Comparison of ENCODE assay signal across 9 cellular contexts in the genomic region with DNA sequence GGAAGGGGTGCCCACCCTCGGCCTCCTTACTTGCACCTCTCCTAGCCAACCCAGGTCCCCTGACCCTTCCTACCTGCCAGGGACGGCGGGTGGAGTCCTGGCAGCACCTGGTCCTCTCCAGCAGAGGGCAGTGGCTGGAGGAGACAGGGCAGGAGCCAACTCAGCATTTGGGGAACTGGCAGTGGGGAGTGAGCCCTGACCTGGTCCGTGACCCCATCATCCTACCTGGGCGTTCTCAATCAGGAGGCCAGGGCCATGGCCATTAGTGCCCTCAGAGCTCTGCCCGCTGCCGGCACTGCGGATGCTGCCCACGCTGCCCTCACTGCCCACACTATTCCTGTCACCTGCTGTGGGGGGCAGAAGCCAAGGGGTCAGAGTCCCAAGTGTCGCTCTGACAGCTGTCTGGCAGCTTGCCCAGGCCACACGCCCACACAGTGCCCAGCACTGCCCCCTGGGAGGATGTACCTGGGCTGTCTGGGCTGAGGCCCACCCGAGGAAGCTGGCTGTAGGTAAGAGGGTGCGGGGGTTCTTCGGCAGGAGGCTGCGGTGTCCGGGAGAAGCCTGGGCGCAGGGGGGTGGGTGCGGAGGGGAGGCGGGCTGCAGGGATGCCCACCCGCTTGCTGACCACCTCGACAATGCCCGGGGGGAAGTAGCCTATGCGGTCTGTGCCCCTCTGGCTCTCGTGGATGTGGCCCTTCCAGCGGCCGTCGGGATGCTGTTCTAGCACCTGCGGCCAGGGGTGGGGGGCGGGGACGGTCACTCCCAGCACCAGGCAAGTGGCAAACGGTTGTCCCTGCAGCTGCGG. TPM values are rescaled to one million over a fixed set of nuclear protein-coding genes. Genes with fewer than 3 reads are reported as not detected.
DNase-seq lines count a peak whose midpoint lies in the region; ATAC-seq and TF ChIP-seq lines count a peak whose summit lies in the region.
"Had no signal": no experiment of that assay in that cellular context is flagged by ENCODE, and none has a peak within 500 bp of the region (broad histone marks: within the 10 kb centered on the region; RNA-seq: fewer than 3 reads in every experiment).

No MANE protein-coding gene starts in this region.

- no peaks in the 10 kb centered on the region for H3K9me2 ChIP-seq in Loucy (replicated peaks; ENCODE audit: low read depth, low read length)

- H3K27me3 ChIP-seq in Loucy (ENCODE audit: insufficient read depth, low read length, poor library complexity, severe bottlenecking) (no peaks in the 10 kb centered on the region), foreskin keratinocyte (no peaks in the 10 kb centered on the region)
- H3K27me3 ChIP-seq: SJCRH30 had no signal

- no peak overlapping the region for H3K4me3 ChIP-seq in Loucy (ENCODE audit: low read length, poor library complexity, severe bottlenecking)
- H3K4me3 ChIP-seq: SJCRH30 had no signal

- peaks cover 4% of the 10 kb centered on the region; the same call in 1 of the 2 replicates for H3K36me3 ChIP-seq in Loucy (ENCODE audit: insufficient read depth, low read length)

- H3K4me1 ChIP-seq in Loucy (ENCODE audit: insufficient read depth, low read length, poor library complexity, severe bottlenecking) (no peaks in the 10 kb centered on the region), foreskin keratinocyte (no peaks in the 10 kb centered on the region)
- H3K4me1 ChIP-seq: SJCRH30 had no signal

- no peaks in the 10 kb centered on the region for H4K20me1 ChIP-seq in Loucy (ENCODE audit: insufficient read depth, low read length, poor library complexity, severe bottlenecking)

- no peak overlapping the region for H3K27ac ChIP-seq in foreskin keratinocyte
- H3K27ac ChIP-seq: SJCRH30 had no signal

- ATAC-seq in foreskin keratinocyte = peak; percentile 47
- ATAC-seq in GM21360 (IDR thresholded peaks at IDR 0.05; ENCODE audit: unreplicated experiment) = no peak
- ATAC-seq in sciatic nerve = no peak

- intact Hi-C loops in sciatic nerve (cut with DNase I) = no loop called here

- H3K79me2 ChIP-seq in Loucy (ENCODE audit: insufficient read depth, low read length) = no peaks in the 10 kb centered on the region

- peak; percentile 53 for DNase-seq in ELF-1 (ENCODE audit: low read depth, low spot score)
- peak; percentile 71 for DNase-seq in activated CD8-positive, alpha-beta memory T cell treated with anti-CD3 and anti-CD28 coated beads for 24 hours
- no peak for DNase-seq in foreskin keratinocyte
- DNase-seq in stimulated activated CD4-positive, alpha-beta T cell treated with anti-CD3 and anti-CD28 coated beads, Interleukin-4, amount 100 ng/mL, for 1 hour = peak; percentile 22
- no peak for DNase-seq in NCI-H2029 (lab: John Stamatoyannopoulos, UW)
- DNase-seq in sciatic nerve (ENCODE audit: low spot score) = no peak

- H3K9ac ChIP-seq in Loucy (ENCODE audit: low read depth, low read length, poor library complexity, severe bottlenecking) = no peak overlapping the region

- H3F3A ChIP-seq in Loucy (ENCODE audit: low read depth) = no peaks in the 10 kb centered on the region

- peak; percentile 65 for TF ChIP-seq CTCF in Loucy (conservative IDR thresholded peaks at IDR 0.05; ENCODE audit: low read length)
- peak; percentile 70 for TF ChIP-seq CTCF in foreskin keratinocyte (conservative IDR thresholded peaks at IDR 0.05)

- H2AFZ ChIP-seq in Loucy (ENCODE audit: low read length) = no peak overlapping the region

- no peaks in the 10 kb centered on the region for H3K9me3 ChIP-seq in Loucy (ENCODE audit: insufficient read depth, low read depth, low read length)
- H3K9me3 ChIP-seq: SJCRH30 had no signal

- no peak overlapping the region for H3K4me2 ChIP-seq in Loucy (ENCODE audit: low read depth, low read length, poor library complexity, severe bottlenecking)

RNA-seq across cellular contexts. Expression of a gene that starts 10.8 kb away (rescaled TPM):
- 11.5 and 12.0 TPM in 2 replicates for total RNA-seq in foreskin keratinocyte
- 6.8 and 6.9 TPM in 2 replicates for polyA plus RNA-seq in foreskin keratinocyte
- total RNA-seq in sciatic nerve = 127 TPM

RNA-seq across cellular contexts. Expression of a gene that starts 11.8 kb away (rescaled TPM):
- total RNA-seq in foreskin keratinocyte (33.6 and 36.1 TPM in 2 replicates), sciatic nerve (26.1 TPM)
- polyA plus RNA-seq in foreskin keratinocyte = 37.8 and 41.1 TPM in 2 replicates

RNA-seq across cellular contexts. Expression of a gene that starts 20.9 kb away (rescaled TPM):
- total RNA-seq in foreskin keratinocyte (24.6 and 28.2 TPM in 2 replicates), sciatic nerve (11.0 TPM)
- 25.7 and 26.8 TPM in 2 replicates for polyA plus RNA-seq in foreskin keratinocyte
- total RNA-seq: SJCRH30 had no signal

RNA-seq across cellular contexts. Expression of a gene that starts 48.1 kb away (rescaled TPM):
- total RNA-seq in foreskin keratinocyte (28.1 and 35.3 TPM in 2 replicates), sciatic nerve (86.8 TPM)
- polyA plus RNA-seq in foreskin keratinocyte = 22.4 and 28.0 TPM in 2 replicates

Comparison
In these comparisons a context has a peak if more than half of its experiments do, and no peak if none do; other contexts are left out.
1. DNase-seq: peak in ELF-1 (single experiment), activated CD8-positive, alpha-beta memory T cell treated with anti-CD3 and anti-CD28 coated beads for 24 hours (single experiment) and stimulated activated CD4-positive, alpha-beta T cell treated with anti-CD3 and anti-CD28 coated beads, Interleukin-4, amount 100 ng/mL, for 1 hour (single experiment); none in foreskin keratinocyte (0 of 2), NCI-H2029 (single experiment) and sciatic nerve (single experiment).